In genomic region chr6:71321344-71321743, GRCh38 we compare ENCODE assay signal across 23 cellular contexts.
"Had no signal": no experiment of that assay in that cellular context is flagged by ENCODE, and none has a peak within 500 bp of the region (broad histone marks: within the 10 kb centered on the region; RNA-seq: fewer than 3 reads in every experiment).

No MANE protein-coding gene starts in this region.

- H3K36me3 ChIP-seq: brain microvascular endothelial cell, left lung, transverse colon, uterus had no signal

- H3K4me3 ChIP-seq: hepatocyte, left lung, transverse colon, uterus had no signal

- DNase-seq: activated CD4-positive, alpha-beta T cell treated with anti-CD3 and anti-CD28 coated beads for 1 hour; activated CD4-positive, alpha-beta T cell treated with anti-CD3 and anti-CD28 coated beads, Interleukin-2, amount 50 U/mL, for 4 hours; activated CD8-positive, alpha-beta memory T cell treated with anti-CD3 and anti-CD28 coated beads, Interleukin-2, amount 50 U/mL, for 48 hours; activated naive CD4-positive, alpha-beta T cell treated with anti-CD3 and anti-CD28 coated beads, Interleukin-2, amount 10 ng/mL, durations not matched to agents 7 days and 5 days; activated T-cell treated with anti-CD3 and anti-CD28 coated beads, Interleukin-2, amount 50 U/mL, for 4 hours; brain microvascular endothelial cell; central memory CD4-positive, alpha-beta T cell; dermis blood vessel endothelial cell; effector CD8-positive, alpha-beta T cell; erythroblast; glutamatergic neuron; immature natural killer cell; left lung; mammary epithelial cell; midbrain; natural killer cell; retina; stimulated activated CD4-positive, alpha-beta T cell treated with anti-CD3 and anti-CD28 coated beads, Interleukin-2, amount 100 ng/mL, for 48 hours; stimulated activated CD8-positive, alpha-beta memory T cell treated with anti-CD3 and anti-CD28 coated beads, Interleukin-4, amount 100 ng/mL, for 48 hours; stimulated activated naive B cell treated with anti-CD40 and anti-IgM and Interleukin-4, amounts not matched to agents 10 μg/mL and 1 μg/mL and 100 μg/mL, for 72 hours; transverse colon; uterus had no signal

- H3K27me3 ChIP-seq: brain microvascular endothelial cell, hepatocyte, left lung, transverse colon, uterus had no signal

- H3K9me3 ChIP-seq: uterus had no signal

- H3K27ac ChIP-seq: brain microvascular endothelial cell, hepatocyte, left lung, transverse colon, uterus had no signal

- H3K4me1 ChIP-seq: left lung, transverse colon, uterus had no signal
